ENCODE assay signal across 1 cellular context in genomic region chr12:49070971-49071370, GRCh38.
TF ChIP-seq lines count a peak whose summit lies in the region.

No MANE protein-coding gene starts in this region.

TF ChIP-seq in GM23338, 12 proteins besides CTCF, POLR2A, EP300 and RAD21:
- TF ChIP-seq ETS1 (IDR thresholded peaks at IDR 0.05) (no peak), ZNF114 (CRISPR knock-in tag; IDR thresholded peaks at IDR 0.05) (no peak), STAT1 (IDR thresholded peaks at IDR 0.05; ENCODE audit: unreplicated experiment) (no peak), EZH2 (IDR thresholded peaks at IDR 0.05; ENCODE audit: low read depth, unreplicated experiment) (no peak), NANOG (IDR thresholded peaks at IDR 0.05; ENCODE audit: borderline replicate concordance) (no peak), REST (IDR thresholded peaks at IDR 0.05; ENCODE audit: unreplicated experiment) (no peak)
